Comparison of ENCODE assay signal across 1 cellular context in genomic region chr3:138360272-138361192, GRCh38.
A peak's percentile ranks its signal among the peaks of the same experiment; 100 is the strongest.
TF ChIP-seq lines count a peak whose summit lies in the region.

No MANE protein-coding gene starts in this region.

TF ChIP-seq in HepG2, 621 proteins besides CTCF, POLR2A, EP300 and RAD21 (continued from another document):
- TF ChIP-seq PATZ1 (CRISPR knock-in tag; IDR thresholded peaks at IDR 0.05) (0 out of 2 replicates have a peak, but pooled peaks have one; percentile 0), ZNF720 (CRISPR knock-in tag; IDR thresholded peaks at IDR 0.05) (no peak), SKI (IDR thresholded peaks at IDR 0.05; ENCODE audit: partially characterized antibody) (no peak), FOXO4 (CRISPR knock-in tag; conservative IDR thresholded peaks at IDR 0.05) (no peak), RBAK (CRISPR knock-in tag; IDR thresholded peaks at IDR 0.05) (0 out of 2 replicates have a peak, but pooled peaks have one; percentile 1)
